In genomic region chr12:65881965-65882413, GRCh38 we compare ENCODE assay signal across 8 cellular contexts. TPM values are rescaled to one million over a fixed set of nuclear protein-coding genes. Genes with fewer than 3 reads are reported as not detected.
DNase-seq lines count a peak whose midpoint lies in the region; ATAC-seq and TF ChIP-seq lines count a peak whose summit lies in the region.

No MANE protein-coding gene starts in this region.

- TF ChIP-seq CTCF in CD14-positive monocyte (IDR thresholded peaks at IDR 0.05): peak; percentile 32

- peaks cover 0 to 7% (median 0%) of the 10 kb centered on the region in 3 donors for H3K27me3 Mint-ChIP-seq in CD14-positive monocyte (ENCODE audit: low read depth in 3 of 3)
- peaks cover 17 to 30% of the 10 kb centered on the region in 2 donors for H3K27me3 Mint-ChIP-seq in natural killer cell treated with Interleukin-12 subunit alpha and Interleukin-12 subunit beta and Interleukin-15 and Interleukin-18, amount 100 ng/mL, for 72 hours

- peak overlapping the region; percentile 87 to 97 for H3K4me3 Mint-ChIP-seq in CD14-positive monocyte
- peak overlapping the region; percentile 34 for H3K4me3 Mint-ChIP-seq in natural killer cell treated with Interleukin-12 subunit alpha and Interleukin-12 subunit beta and Interleukin-15 and Interleukin-18, amount 100 ng/mL, for 72 hours

- peaks cover 0 to 2% (median 0%) of the 10 kb centered on the region in 7 donors for H3K9me3 Mint-ChIP-seq in CD14-positive monocyte
- H3K9me3 Mint-ChIP-seq in natural killer cell treated with Interleukin-12 subunit alpha and Interleukin-12 subunit beta and Interleukin-15 and Interleukin-18, amount 100 ng/mL, for 72 hours: no peaks in the 10 kb centered on the region

- peak overlapping the region; percentile 79 to 92 (median 84) for H3K27ac Mint-ChIP-seq in CD14-positive monocyte
- H3K27ac Mint-ChIP-seq in natural killer cell treated with Interleukin-12 subunit alpha and Interleukin-12 subunit beta and Interleukin-15 and Interleukin-18, amount 100 ng/mL, for 72 hours: no peak overlapping the region

- H3K36me3 Mint-ChIP-seq in CD14-positive monocyte: no peaks in the 10 kb centered on the region
- no peaks in the 10 kb centered on the region for H3K36me3 Mint-ChIP-seq in natural killer cell treated with Interleukin-12 subunit alpha and Interleukin-12 subunit beta and Interleukin-15 and Interleukin-18, amount 100 ng/mL, for 72 hours

- peaks cover 55% of the 10 kb centered on the region for H3K4me1 Mint-ChIP-seq in CD14-positive monocyte
- H3K4me1 Mint-ChIP-seq in natural killer cell treated with Interleukin-12 subunit alpha and Interleukin-12 subunit beta and Interleukin-15 and Interleukin-18, amount 100 ng/mL, for 72 hours (ENCODE audit: low read depth in 2 of 2): peaks cover 0 to 19% of the 10 kb centered on the region in 2 donors

- intact Hi-C loops in CD14-positive monocyte (cut with micrococcal nuclease): no loop called here

- peak; percentile 77 for DNase-seq in CD14-positive monocyte (ENCODE audit: low spot score)
- DNase-seq in NOMO-1 treated with dmso at 0.1 percent for 144 hours (lab: John Stamatoyannopoulos, UW; ENCODE audit: unreplicated experiment): peak; percentile 82
- peak; percentile 98 for DNase-seq in fibroblast of gingiva (ENCODE audit: low read depth)
- DNase-seq in natural killer cell treated with Interleukin-12 subunit alpha and Interleukin-12 subunit beta and Interleukin-15 and Interleukin-18, amount 100 ng/mL, for 72 hours (ENCODE audit: low spot score): no peak
- no peak for DNase-seq in NCI-H1105 (lab: John Stamatoyannopoulos, UW)

- peak; percentile 36 to 63 for ATAC-seq in natural killer cell treated with Interleukin-12 subunit alpha and Interleukin-12 subunit beta and Interleukin-15 and Interleukin-18, amount 100 ng/mL, for 72 hours
- ATAC-seq in HG03025 (IDR thresholded peaks at IDR 0.05; ENCODE audit: low FRiP score, unreplicated experiment) (no peak), GM19395 (IDR thresholded peaks at IDR 0.05; ENCODE audit: unreplicated experiment) (no peak), GM21717 (IDR thresholded peaks at IDR 0.05; ENCODE audit: unreplicated experiment) (no peak)

RNA-seq across cellular contexts. Expression of gene HMGA2, which starts 57.7 kb away (rescaled TPM):
- not detected for polyA plus RNA-seq in CD14-positive monocyte
- total RNA-seq in natural killer cell treated with Interleukin-12 subunit alpha and Interleukin-12 subunit beta and Interleukin-15 and Interleukin-18, amount 100 ng/mL, for 72 hours: not detected

Comparison
In these comparisons a context has a peak if more than half of its experiments do, and no peak if none do; other contexts are left out.
1. DNase-seq: peak in CD14-positive monocyte (single experiment), NOMO-1 treated with dmso at 0.1 percent for 144 hours (single experiment) and fibroblast of gingiva (single experiment); none in natural killer cell treated with Interleukin-12 subunit alpha and Interleukin-12 subunit beta and Interleukin-15 and Interleukin-18, amount 100 ng/mL, for 72 hours (single experiment) and NCI-H1105 (single experiment).
2. H3K27ac Mint-ChIP-seq: peak in CD14-positive monocyte (7 of 7); none in natural killer cell treated with Interleukin-12 subunit alpha and Interleukin-12 subunit beta and Interleukin-15 and Interleukin-18, amount 100 ng/mL, for 72 hours (0 of 2).
3. ATAC-seq: peak in natural killer cell treated with Interleukin-12 subunit alpha and Interleukin-12 subunit beta and Interleukin-15 and Interleukin-18, amount 100 ng/mL, for 72 hours (2 of 2); none in HG03025 (single experiment), GM19395 (single experiment) and GM21717 (single experiment).